ENCODE assay signal across 8 cellular contexts in the genomic region with DNA sequence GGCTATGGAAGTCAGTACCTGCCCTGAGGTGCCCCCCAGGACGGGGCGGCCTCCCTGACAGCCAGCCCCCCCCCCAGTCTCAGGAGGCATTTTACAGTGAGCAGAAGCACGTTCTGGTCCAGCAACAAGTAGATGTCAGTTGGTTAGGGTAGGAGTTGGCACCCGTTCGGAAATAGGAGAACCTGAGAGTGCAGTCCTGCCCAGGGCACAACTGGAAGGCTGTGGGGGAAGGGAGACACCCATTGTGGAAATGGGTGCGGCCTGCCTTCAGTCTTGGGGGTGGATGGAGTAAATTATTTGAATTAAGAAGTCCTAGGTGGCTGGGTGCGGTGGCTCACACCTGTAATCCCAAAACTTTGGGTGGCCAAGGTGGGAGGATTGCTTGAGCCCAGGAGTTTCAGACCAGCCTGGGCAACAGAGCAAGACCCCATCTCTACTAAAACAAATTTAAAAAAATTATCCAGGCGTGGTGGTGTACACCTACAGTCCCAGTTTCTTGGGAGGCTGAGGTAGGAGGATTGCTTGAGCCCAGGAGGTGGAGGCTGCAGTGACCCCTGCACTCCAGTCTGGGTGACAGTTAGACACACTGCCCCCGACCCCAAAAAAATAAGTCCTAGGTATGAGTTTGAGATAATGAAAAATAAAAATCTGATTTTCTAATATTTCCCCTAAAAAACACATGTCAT. TPM values are rescaled to one million over a fixed set of nuclear protein-coding genes. Genes with fewer than 3 reads are reported as not detected.
A peak's percentile ranks its signal among the peaks of the same experiment; 100 is the strongest.
DNase-seq lines count a peak whose midpoint lies in the region; ATAC-seq and TF ChIP-seq lines count a peak whose summit lies in the region.

No MANE protein-coding gene starts in this region.

- POLR2A ChIA-PET in activated CD4-positive, alpha-beta T cell treated with anti-CD3 and anti-CD28 coated beads for 36 hours (lab: Charles Lee): interaction anchor here (1.7 kb wide), 2 partner anchors 25 to 221 kb away, joined by 7 to 59 read pairs; a partner anchor contains a TSS

- WGBS in suprapubic skin: 20% methylated on average over 9 of the region's 9 CpGs

- H3K27me3 ChIP-seq in suprapubic skin: no peaks in the 10 kb centered on the region

- no peaks in the 10 kb centered on the region for H3K9me3 ChIP-seq in suprapubic skin

- intact Hi-C loops in activated CD4-positive, alpha-beta T cell treated with anti-CD3 and anti-CD28 coated beads for 36 hours (cut with DNase I, micrococcal nuclease): no loop called here
- intact Hi-C loops in activated T-helper 2 cell treated with anti-CD3 and anti-CD28 coated beads, Interferon-gamma antibody, Interleukin-2, Interleukin-4, amounts not matched to agents 10 μg/mL and 5 μg/mL and 100 μg/mL, durations not matched to agents 14 hours and 24 hours and 36 hours (cut with micrococcal nuclease): loop anchor here (10.0 kb wide), 2 partner anchors 134 to 244 kb away; a partner anchor contains a TSS

- DNase-seq in activated CD4-positive, alpha-beta T cell treated with anti-CD3 and anti-CD28 coated beads for 36 hours: no peak
- no peak for DNase-seq in activated CD4-positive, alpha-beta T cell treated with anti-CD3 and anti-CD28 coated beads for 1 hour
- no peak for DNase-seq in activated T-helper 2 cell treated with anti-CD3 and anti-CD28 coated beads, Interferon-gamma antibody, Interleukin-2, Interleukin-4, amounts not matched to agents 10 μg/mL and 5 μg/mL and 100 μg/mL, durations not matched to agents 14 hours and 24 hours and 36 hours (ENCODE audit: low spot score)
- DNase-seq in immature natural killer cell (no peak), suprapubic skin (ENCODE audit: low spot score in 2 of 2) (no peak), NCI-H2227 (lab: John Stamatoyannopoulos, UW; ENCODE audit: unreplicated experiment) (no peak)

- H3K9me3 Mint-ChIP-seq in activated CD4-positive, alpha-beta T cell treated with anti-CD3 and anti-CD28 coated beads for 36 hours (ENCODE audit: low read depth): no peaks in the 10 kb centered on the region
- H3K9me3 Mint-ChIP-seq in activated T-helper 2 cell treated with anti-CD3 and anti-CD28 coated beads, Interferon-gamma antibody, Interleukin-2, Interleukin-4, amounts not matched to agents 10 μg/mL and 5 μg/mL and 100 μg/mL, durations not matched to agents 14 hours and 24 hours and 36 hours: no peaks in the 10 kb centered on the region
- no peaks in the 10 kb centered on the region for H3K9me3 Mint-ChIP-seq in immature natural killer cell

- H3K4me1 ChIP-seq in suprapubic skin: peaks cover 93% of the 10 kb centered on the region

- H3K4me3 Mint-ChIP-seq in activated CD4-positive, alpha-beta T cell treated with anti-CD3 and anti-CD28 coated beads for 36 hours: peak overlapping the region; percentile 84
- peak overlapping the region; percentile 93 for H3K4me3 Mint-ChIP-seq in activated T-helper 2 cell treated with anti-CD3 and anti-CD28 coated beads, Interferon-gamma antibody, Interleukin-2, Interleukin-4, amounts not matched to agents 10 μg/mL and 5 μg/mL and 100 μg/mL, durations not matched to agents 14 hours and 24 hours and 36 hours (ENCODE audit: low read depth)
- H3K4me3 Mint-ChIP-seq in immature natural killer cell: peak overlapping the region; percentile 83 to 89 (median 85)

- H3K27ac Mint-ChIP-seq in activated CD4-positive, alpha-beta T cell treated with anti-CD3 and anti-CD28 coated beads for 36 hours: peak overlapping the region; percentile 87
- H3K27ac Mint-ChIP-seq in activated T-helper 2 cell treated with anti-CD3 and anti-CD28 coated beads, Interferon-gamma antibody, Interleukin-2, Interleukin-4, amounts not matched to agents 10 μg/mL and 5 μg/mL and 100 μg/mL, durations not matched to agents 14 hours and 24 hours and 36 hours: peak overlapping the region; percentile 91
- peak overlapping the region; percentile 81 to 95 (median 90) for H3K27ac Mint-ChIP-seq in immature natural killer cell

- TF ChIP-seq EP300 in suprapubic skin (IDR thresholded peaks at IDR 0.05): no peak

- H3K4me3 ChIP-seq in suprapubic skin: peak overlapping the region; percentile 80

- peak overlapping the region; percentile 100 for H3K27ac ChIP-seq in suprapubic skin

- H3K4me1 Mint-ChIP-seq in activated CD4-positive, alpha-beta T cell treated with anti-CD3 and anti-CD28 coated beads for 36 hours: peaks cover 65% of the 10 kb centered on the region
- H3K4me1 Mint-ChIP-seq in activated T-helper 2 cell treated with anti-CD3 and anti-CD28 coated beads, Interferon-gamma antibody, Interleukin-2, Interleukin-4, amounts not matched to agents 10 μg/mL and 5 μg/mL and 100 μg/mL, durations not matched to agents 14 hours and 24 hours and 36 hours (ENCODE audit: low read depth): peaks cover 45% of the 10 kb centered on the region
- peaks cover 65 to 66% of the 10 kb centered on the region in 2 donors for H3K4me1 Mint-ChIP-seq in immature natural killer cell

- ATAC-seq in activated CD4-positive, alpha-beta T cell treated with anti-CD3 and anti-CD28 coated beads for 36 hours: no peak
- no peak for ATAC-seq in GM19035 (IDR thresholded peaks at IDR 0.05; ENCODE audit: unreplicated experiment)
- ATAC-seq in GM18520 (IDR thresholded peaks at IDR 0.05; ENCODE audit: unreplicated experiment): no peak

- TF ChIP-seq CTCF in suprapubic skin (IDR thresholded peaks at IDR 0.05): no peak

- peaks cover 40% of the 10 kb centered on the region for H3K36me3 ChIP-seq in suprapubic skin

- H3K36me3 Mint-ChIP-seq in activated CD4-positive, alpha-beta T cell treated with anti-CD3 and anti-CD28 coated beads for 36 hours (ENCODE audit: low read depth): peaks cover 49% of the 10 kb centered on the region
- peaks cover 48% of the 10 kb centered on the region for H3K36me3 Mint-ChIP-seq in activated T-helper 2 cell treated with anti-CD3 and anti-CD28 coated beads, Interferon-gamma antibody, Interleukin-2, Interleukin-4, amounts not matched to agents 10 μg/mL and 5 μg/mL and 100 μg/mL, durations not matched to agents 14 hours and 24 hours and 36 hours (ENCODE audit: low read depth)
- peaks cover 13 to 31% (median 14%) of the 10 kb centered on the region in 3 donors for H3K36me3 Mint-ChIP-seq in immature natural killer cell

- no peaks in the 10 kb centered on the region for H3K27me3 Mint-ChIP-seq in activated CD4-positive, alpha-beta T cell treated with anti-CD3 and anti-CD28 coated beads for 36 hours
- H3K27me3 Mint-ChIP-seq in activated T-helper 2 cell treated with anti-CD3 and anti-CD28 coated beads, Interferon-gamma antibody, Interleukin-2, Interleukin-4, amounts not matched to agents 10 μg/mL and 5 μg/mL and 100 μg/mL, durations not matched to agents 14 hours and 24 hours and 36 hours (ENCODE audit: low read depth): no peaks in the 10 kb centered on the region
- peaks cover 32 to 52% (median 42%) of the 10 kb centered on the region in 3 donors for H3K27me3 Mint-ChIP-seq in immature natural killer cell (ENCODE audit: low read depth in 3 of 3)

- CTCF ChIA-PET in activated CD4-positive, alpha-beta T cell treated with anti-CD3 and anti-CD28 coated beads for 36 hours (lab: Charles Lee): no interaction called here

- no peak for TF ChIP-seq POLR2A in suprapubic skin (IDR thresholded peaks at IDR 0.05)

RNA-seq across cellular contexts. Expression of a gene that starts 1.2 kb away (rescaled TPM):
- 100 to 1,000 TPM; 123 to 188 TPM for total RNA-seq in activated CD4-positive, alpha-beta T cell treated with anti-CD3 and anti-CD28 coated beads for 36 hours
- 214 and 226 TPM in 2 replicates for total RNA-seq in activated T-helper 2 cell treated with anti-CD3 and anti-CD28 coated beads, Interferon-gamma antibody, Interleukin-2, Interleukin-4, amounts not matched to agents 10 μg/mL and 5 μg/mL and 100 μg/mL, durations not matched to agents 14 hours and 24 hours and 36 hours
- polyA plus RNA-seq in immature natural killer cell: 100 to 1,000 TPM; 146 to 246 (median 197) TPM
- total RNA-seq in suprapubic skin: 100 to 1,000 TPM; 338 to 672 (median 451) TPM

RNA-seq across cellular contexts. Expression of a gene that starts 5.0 kb away (rescaled TPM):
- total RNA-seq in activated CD4-positive, alpha-beta T cell treated with anti-CD3 and anti-CD28 coated beads for 36 hours: 10 to 100 TPM; 75.3 to 88.3 TPM
- 91.7 and 99.4 TPM in 2 replicates for total RNA-seq in activated T-helper 2 cell treated with anti-CD3 and anti-CD28 coated beads, Interferon-gamma antibody, Interleukin-2, Interleukin-4, amounts not matched to agents 10 μg/mL and 5 μg/mL and 100 μg/mL, durations not matched to agents 14 hours and 24 hours and 36 hours
- 10 to 100 TPM; 50.5 to 98.4 (median 86.9) TPM for polyA plus RNA-seq in immature natural killer cell
- 10 to 100 TPM; 44.3 to 72.5 (median 58.2) TPM for total RNA-seq in suprapubic skin

RNA-seq across cellular contexts. Expression of a gene that starts 15.4 kb away (rescaled TPM):
- total RNA-seq in activated CD4-positive, alpha-beta T cell treated with anti-CD3 and anti-CD28 coated beads for 36 hours: not detected
- total RNA-seq in activated T-helper 2 cell treated with anti-CD3 and anti-CD28 coated beads, Interferon-gamma antibody, Interleukin-2, Interleukin-4, amounts not matched to agents 10 μg/mL and 5 μg/mL and 100 μg/mL, durations not matched to agents 14 hours and 24 hours and 36 hours: not detected in 2 replicates
- not detected for polyA plus RNA-seq in immature natural killer cell
- not detected for total RNA-seq in suprapubic skin

RNA-seq across cellular contexts. Expression of a gene that starts 21.9 kb away (rescaled TPM):
- total RNA-seq in activated CD4-positive, alpha-beta T cell treated with anti-CD3 and anti-CD28 coated beads for 36 hours: 10 to 100 TPM; 46.5 to 47.9 TPM
- 84.7 and 85.4 TPM in 2 replicates for total RNA-seq in activated T-helper 2 cell treated with anti-CD3 and anti-CD28 coated beads, Interferon-gamma antibody, Interleukin-2, Interleukin-4, amounts not matched to agents 10 μg/mL and 5 μg/mL and 100 μg/mL, durations not matched to agents 14 hours and 24 hours and 36 hours
- polyA plus RNA-seq in immature natural killer cell: 10 to 100 TPM in 2 of 3 donors, 1 to 10 TPM in 1; 4.9 to 16.0 (median 10.8) TPM
- 100 to 1,000 TPM in 2 of 4 donors, 10 to 100 TPM in 2; 89.0 to 153 (median 105) TPM for total RNA-seq in suprapubic skin

RNA-seq across cellular contexts. Expression of a gene that starts 28.8 kb away (rescaled TPM):
- total RNA-seq in activated CD4-positive, alpha-beta T cell treated with anti-CD3 and anti-CD28 coated beads for 36 hours: 100 to 1,000 TPM; 161 to 180 TPM
- total RNA-seq in activated T-helper 2 cell treated with anti-CD3 and anti-CD28 coated beads, Interferon-gamma antibody, Interleukin-2, Interleukin-4, amounts not matched to agents 10 μg/mL and 5 μg/mL and 100 μg/mL, durations not matched to agents 14 hours and 24 hours and 36 hours: 233 and 240 TPM in 2 replicates
- 100 to 1,000 TPM; 145 to 310 (median 303) TPM for polyA plus RNA-seq in immature natural killer cell
- total RNA-seq in suprapubic skin: 100 to 1,000 TPM; 102 to 205 (median 137) TPM
